8 cellular contexts compared by ENCODE assay signal in the genomic region with DNA sequence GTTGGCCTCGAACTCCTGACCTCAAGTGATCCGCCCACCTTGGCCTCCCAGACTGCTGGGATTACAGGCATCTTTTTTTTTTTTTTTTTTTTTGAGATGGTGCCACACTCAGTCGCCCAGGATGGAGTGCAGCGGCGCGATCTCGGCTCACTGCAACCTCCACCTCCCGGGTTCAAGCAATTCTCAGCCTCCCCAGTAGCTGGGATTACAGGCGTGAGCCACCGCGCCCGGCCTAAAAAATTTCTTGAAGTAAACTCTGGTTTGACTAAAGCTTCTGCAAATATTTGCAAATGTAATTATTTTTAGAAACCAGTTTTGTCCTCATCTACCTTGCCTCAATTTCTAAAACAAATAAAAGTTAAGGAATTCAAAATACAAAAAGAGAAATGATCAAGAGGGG. TPM values are rescaled to one million over a fixed set of nuclear protein-coding genes. Genes with fewer than 3 reads are reported as not detected.
DNase-seq lines count a peak whose midpoint lies in the region; ATAC-seq, FAIRE-seq and TF ChIP-seq lines count a peak whose summit lies in the region.

No MANE protein-coding gene starts in this region.

- dilution Hi-C loops in mammary epithelial cell (cut with HindIII; ENCODE audit: low sequenced_read_pairs): no loop called here

- H3K9ac ChIP-seq in HUES64 (ENCODE audit: low read depth, low read length): peak overlapping the region; percentile 90; the same call in 1 of the 2 replicates
- peak overlapping the region; percentile 86 for H3K9ac ChIP-seq in mammary epithelial cell (ENCODE audit: insufficient read depth, low read length)
- peak overlapping the region; percentile 85 for H3K9ac ChIP-seq in muscle layer of colon (ENCODE audit: low read length)

- POLR2A ChIA-PET in A549 (lab: Yijun Ruan, JAX): interaction anchor here (3.2 kb wide), 1 partner anchor 819 kb away, joined by 13 read pairs; a partner anchor contains a TSS

- no TSS peak for BruUV-seq in mammary epithelial cell (replicated peaks; lab: Mats Ljungman, UMichigan)

- TF ChIP-seq POLR2A in A549 (IDR thresholded peaks at IDR 0.05; ENCODE audit: low read length): no peak

- H3K36me3 ChIP-seq in HUES64 (ENCODE audit: insufficient read depth, low read length): 0 out of 2 replicates have a peak, but pooled peaks cover 7% of the 10 kb centered on the region
- H3K36me3 ChIP-seq in mammary epithelial cell (ENCODE audit: insufficient read depth, low read length): no peaks in the 10 kb centered on the region
- H3K36me3 ChIP-seq in muscle layer of colon (ENCODE audit: insufficient read depth, low read length): no peaks in the 10 kb centered on the region

- TF ChIP-seq CTCF in A549 (IDR thresholded peaks at IDR 0.05): no peak
- no peak for TF ChIP-seq CTCF in mammary epithelial cell (conservative IDR thresholded peaks at IDR 0.05 in 1 of 2, IDR thresholded peaks at IDR 0.05 in 1 of 2; ENCODE audit: extremely low read depth in 1 of 2, insufficient read depth in 1 of 2, low read depth in 1 of 2, low read length in 2 of 2)

- TF ChIP-seq RAD21 in A549 (conservative IDR thresholded peaks at IDR 0.05 in 1 of 2, IDR thresholded peaks at IDR 0.05 in 1 of 2): no peak

- H3K27me3 ChIP-seq in HUES64 (ENCODE audit: insufficient read depth, low read length) (no peaks in the 10 kb centered on the region), mammary epithelial cell (ENCODE audit: insufficient read depth, low read length) (no peaks in the 10 kb centered on the region), muscle layer of colon (ENCODE audit: control insufficient read depth in 1 of 2, insufficient read depth in 2 of 2, low read length in 2 of 2) (no peaks in the 10 kb centered on the region)

- peaks cover 64% of the 10 kb centered on the region for H3K79me2 ChIP-seq in mammary epithelial cell (ENCODE audit: insufficient read depth, low read length)

- H3K4me2 ChIP-seq in A549 (peak overlapping the region; percentile 77), mammary epithelial cell (ENCODE audit: insufficient read depth, low read depth, low read length) (peak overlapping the region; percentile 93)

- ATAC-seq in A549: no peak
- ATAC-seq in GM18502 (IDR thresholded peaks at IDR 0.05; ENCODE audit: poor library complexity, unreplicated experiment): no peak

- H3K27ac ChIP-seq in A549 (peak overlapping the region; percentile 94 to 99), HUES64 (ENCODE audit: low read depth, low read length) (no peak overlapping the region), mammary epithelial cell (ENCODE audit: insufficient read depth, low read depth, low read length) (peak overlapping the region; percentile 86), muscle layer of colon (ENCODE audit: low read depth, low read length) (peak overlapping the region; percentile 93)

- in situ Hi-C loops in mammary epithelial cell (cut with MboI; ENCODE audit: low sequenced_read_pairs in 2 of 2): no loop called here

- DNase-seq in A549 (ENCODE audit: low read depth in 1 of 2, low spot score in 1 of 2) (no peak), mammary epithelial cell (no peak), medulla oblongata (ENCODE audit: extremely low spot score) (no peak), NCI-H526 (lab: John Stamatoyannopoulos, UW) (no peak), AML-193 (lab: John Stamatoyannopoulos, UW) (no peak)

- H4K20me1 ChIP-seq in mammary epithelial cell (ENCODE audit: insufficient read depth, low read length): no peaks in the 10 kb centered on the region

- CTCF ChIA-PET in A549 (lab: Yijun Ruan, JAX) (interaction anchor here (1.7 to 3.6 kb wide), 2 partner anchors 808 to 819 kb away, joined by 4 to 12 read pairs; a partner anchor contains a TSS), mammary epithelial cell (lab: Charles Lee; ENCODE audit: low non-redundant PET) (no interaction called here)

- FAIRE-seq in A549 (lab: Jason Lieb, UNC): no peak

- H3K4me3 ChIP-seq in A549 (peak overlapping the region; percentile 93), HUES64 (ENCODE audit: low read length) (peak overlapping the region; percentile 93), mammary epithelial cell (replicated peaks in 1 of 3; ENCODE audit: insufficient read depth in 1 of 3, low read depth in 2 of 3, low read length in 3 of 3) (peak overlapping the region; percentile 69 to 89 (median 87)), muscle layer of colon (ENCODE audit: low read depth in 1 of 2, low read length in 2 of 2) (peak overlapping the region; percentile 93 to 95)

- intact Hi-C loops in mammary epithelial cell (cut with micrococcal nuclease): loop anchor here (10.0 kb wide), 2 partner anchors 968 to 1268 kb away; a partner anchor contains a TSS

- 3% methylated on average over 8 of the region's 12 CpGs for WGBS in A549 (ENCODE audit: missing lambda C conversion rate)
- WGBS in HUES64: 84% methylated on average over 8 of the region's 12 CpGs
- no CpG with 5 or more reads among the region's 12 CpGs for WGBS in mammary epithelial cell (ENCODE audit: low coverage, missing lambda C conversion rate)

- no peak overlapping the region for H2AFZ ChIP-seq in mammary epithelial cell (ENCODE audit: low read depth, low read length)

- TF ChIP-seq EP300 in A549 (IDR thresholded peaks at IDR 0.05): no peak

- H3K4me1 ChIP-seq in A549: peaks cover 43% of the 10 kb centered on the region
- H3K4me1 ChIP-seq in HUES64 (ENCODE audit: insufficient read depth, low read length): peaks cover 16% of the 10 kb centered on the region; the same call in 1 of the 2 replicates
- H3K4me1 ChIP-seq in mammary epithelial cell (ENCODE audit: insufficient read depth, low read length): peaks cover 18% of the 10 kb centered on the region
- H3K4me1 ChIP-seq in muscle layer of colon (ENCODE audit: insufficient read depth, low read length): peaks cover 20% of the 10 kb centered on the region

- H3K9me3 ChIP-seq in A549 (no peaks in the 10 kb centered on the region), HUES64 (ENCODE audit: insufficient read depth, low read depth, low read length) (no peaks in the 10 kb centered on the region), mammary epithelial cell (replicated peaks; ENCODE audit: insufficient read depth, low read length) (no peaks in the 10 kb centered on the region), muscle layer of colon (ENCODE audit: low read length) (no peaks in the 10 kb centered on the region)

TF ChIP-seq in A549, 52 proteins besides CTCF, POLR2A, EP300 and RAD21:
- TF ChIP-seq, protein P1, sequence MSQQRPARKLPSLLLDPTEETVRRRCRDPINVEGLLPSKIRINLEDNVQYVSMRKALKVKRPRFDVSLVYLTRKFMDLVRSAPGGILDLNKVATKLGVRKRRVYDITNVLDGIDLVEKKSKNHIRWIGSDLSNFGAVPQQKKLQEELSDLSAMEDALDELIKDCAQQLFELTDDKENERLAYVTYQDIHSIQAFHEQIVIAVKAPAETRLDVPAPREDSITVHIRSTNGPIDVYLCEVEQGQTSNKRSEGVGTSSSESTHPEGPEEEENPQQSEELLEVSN (IDR thresholded peaks at IDR 0.05; ENCODE audit: borderline replicate concordance, low read depth): no peak
- TF ChIP-seq, protein P2, sequence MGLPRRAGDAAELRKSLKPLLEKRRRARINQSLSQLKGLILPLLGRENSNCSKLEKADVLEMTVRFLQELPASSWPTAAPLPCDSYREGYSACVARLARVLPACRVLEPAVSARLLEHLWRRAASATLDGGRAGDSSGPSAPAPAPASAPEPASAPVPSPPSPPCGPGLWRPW (IDR thresholded peaks at IDR 0.05): no peak
- TF ChIP-seq, protein P3, sequence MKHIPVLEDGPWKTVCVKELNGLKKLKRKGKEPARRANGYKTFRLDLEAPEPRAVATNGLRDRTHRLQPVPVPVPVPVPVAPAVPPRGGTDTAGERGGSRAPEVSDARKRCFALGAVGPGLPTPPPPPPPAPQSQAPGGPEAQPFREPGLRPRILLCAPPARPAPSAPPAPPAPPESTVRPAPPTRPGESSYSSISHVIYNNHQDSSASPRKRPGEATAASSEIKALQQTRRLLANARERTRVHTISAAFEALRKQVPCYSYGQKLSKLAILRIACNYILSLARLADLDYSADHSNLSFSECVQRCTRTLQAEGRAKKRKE (CRISPR knock-in tag; IDR thresholded peaks at IDR 0.05; ENCODE audit: low read depth): no peak
- TF ChIP-seq CBX8 (IDR thresholded peaks at IDR 0.05) (no peak), HEYL (CRISPR knock-in tag; IDR thresholded peaks at IDR 0.05) (no peak), HOXB5 (CRISPR knock-in tag; IDR thresholded peaks at IDR 0.05) (no peak), CHD4 (IDR thresholded peaks at IDR 0.05; ENCODE audit: borderline replicate concordance) (no peak), GATA3 (IDR thresholded peaks at IDR 0.05; ENCODE audit: borderline replicate concordance) (no peak), POLR2AphosphoS2 (conservative IDR thresholded peaks at IDR 0.05; ENCODE audit: low read length) (no peak), FOXS1 (CRISPR knock-in tag; IDR thresholded peaks at IDR 0.05) (no peak), EHF (CRISPR knock-in tag; IDR thresholded peaks at IDR 0.05) (no peak), MYC (IDR thresholded peaks at IDR 0.05; ENCODE audit: borderline replicate concordance, low read length) (no peak), FOSB (CRISPR knock-in tag; IDR thresholded peaks at IDR 0.05) (no peak)

RNA-seq across cellular contexts. Expression of a gene that starts 1.2 kb away (rescaled TPM):
- polyA plus RNA-seq in A549 (2011; rRNA removed): 64.0 and 87.3 TPM in 2 replicates
- 7.7 and 8.5 TPM in 2 replicates for polyA plus RNA-seq in A549 (2012; cell fraction: cytosol; rRNA removed)
- 4.5 and 6.7 TPM in 2 replicates for polyA plus RNA-seq in A549 (2012; cell fraction: nucleus; rRNA removed)
- 32.3 to 34.2 TPM (median 32.5 TPM) in 3 replicates for polyA plus RNA-seq in A549 (2017; fragmentation: RNase III; extraction: RNeasy Plus Mini Kit Qiagen cat#74134 plus additional on column Dnase treatment)
- polyA minus RNA-seq in A549 (2011; rRNA and poly(A)+ RNA removed): 50.9 and 56.6 TPM in 2 replicates
- polyA plus RNA-seq in HUES64 (2013, experiment 1 of 2): 16.0 TPM
- 16.7 TPM for polyA plus RNA-seq in HUES64 (2013, experiment 2 of 2)
- total RNA-seq in mammary epithelial cell: 10 to 100 TPM; 39.1 to 49.2 TPM
- polyA plus RNA-seq in mammary epithelial cell: 12.4 TPM
- polyA minus RNA-seq in mammary epithelial cell: 44.9 TPM
